17 cellular contexts compared by ENCODE assay signal in the genomic region with DNA sequence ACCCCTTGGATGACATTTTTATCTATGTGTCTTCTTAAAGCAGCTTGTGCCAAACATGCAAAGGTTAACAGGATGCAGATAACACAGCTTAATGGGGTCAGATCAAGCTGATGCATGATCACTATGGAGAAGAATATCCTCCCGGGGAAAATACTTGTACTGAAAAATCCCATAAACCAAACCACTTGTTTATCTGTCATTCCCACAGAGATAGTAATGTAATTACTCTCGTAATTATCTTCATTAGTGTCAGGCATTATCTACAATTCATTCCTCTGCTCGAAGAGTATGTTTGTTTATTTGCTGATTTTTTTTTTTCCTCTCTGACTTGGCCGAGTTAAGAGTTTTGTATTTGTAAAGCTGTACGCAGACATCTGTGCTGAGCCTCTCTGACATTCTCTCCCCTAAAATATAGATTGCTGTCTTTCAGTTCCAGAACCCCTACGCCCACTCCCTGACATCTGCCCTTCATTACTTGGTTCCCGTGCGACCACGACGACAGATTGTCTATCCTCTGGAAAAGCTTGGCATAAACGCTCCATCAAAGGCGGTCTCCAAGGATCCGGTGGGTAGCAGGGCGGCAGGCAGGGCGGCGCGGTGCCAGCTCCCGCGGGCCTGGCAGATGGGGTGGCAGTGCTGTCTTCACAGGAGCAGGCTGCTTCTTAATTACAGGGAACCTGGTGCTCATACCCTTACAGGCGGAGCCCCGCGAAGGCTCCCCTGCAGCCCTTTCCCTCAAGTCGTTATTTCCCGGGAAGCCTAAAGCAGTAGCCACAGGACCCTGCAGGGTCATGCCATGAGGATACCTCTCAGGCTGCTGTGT.
DNase-seq lines count a peak whose midpoint lies in the region; ATAC-seq and TF ChIP-seq lines count a peak whose summit lies in the region.
"Had no signal": no experiment of that assay in that cellular context is flagged by ENCODE, and none has a peak within 500 bp of the region (broad histone marks: within the 10 kb centered on the region; RNA-seq: fewer than 3 reads in every experiment).

No MANE protein-coding gene starts in this region.

- ATAC-seq in GM21528 (IDR thresholded peaks at IDR 0.05; ENCODE audit: low FRiP score, unreplicated experiment) = no peak
- no peak for ATAC-seq in GM21360 (IDR thresholded peaks at IDR 0.05; ENCODE audit: unreplicated experiment)
- ATAC-seq: natural killer cell; psoas muscle; stimulated activated naive CD8-positive, alpha-beta T cell treated with anti-CD3 and anti-CD28 coated beads, Interleukin-15, amount 100 ng/mL, for 72 hours had no signal

- peaks cover 44% of the 10 kb centered on the region for H3K27me3 Mint-ChIP-seq in type B pancreatic cell
- peaks cover 2 to 10% (median 6%) of the 10 kb centered on the region in 3 donors for H3K27me3 Mint-ChIP-seq in CD14-positive monocyte (ENCODE audit: low read depth in 3 of 3)

- peak; percentile 41 to 62 for DNase-seq in NCI-H2081 (lab: John Stamatoyannopoulos, UW)
- no peak for DNase-seq in NCI-H2081 treated with DMSO at 0.1 percent for 48 hours (lab: John Stamatoyannopoulos, UW)
- DNase-seq in NCI-H524 (lab: John Stamatoyannopoulos, UW) = peak; percentile 99
- peak; percentile 87 for DNase-seq in cerebellar cortex (ENCODE audit: low spot score)
- no peak for DNase-seq in type B pancreatic cell (ENCODE audit: extremely low spot score, unreplicated experiment)
- DNase-seq in CD14-positive monocyte (ENCODE audit: low spot score) = no peak
- DNase-seq: activated CD4-positive, alpha-beta T cell treated with anti-CD3 and anti-CD28 coated beads for 4 hours; activated naive CD8-positive, alpha-beta T cell treated with anti-CD3 and anti-CD28 coated beads for 36 hours; CD4-positive, alpha-beta memory T cell; central memory CD4-positive, alpha-beta T cell; immature natural killer cell; natural killer cell; psoas muscle; SIG-M5; stimulated activated naive CD8-positive, alpha-beta T cell treated with anti-CD3 and anti-CD28 coated beads, Interleukin-15, amount 100 ng/mL, for 72 hours had no signal

- TF ChIP-seq CTCF in type B pancreatic cell (conservative IDR thresholded peaks at IDR 0.05) (no peak), CD14-positive monocyte (IDR thresholded peaks at IDR 0.05) (no peak)

- intact Hi-C loops in CD14-positive monocyte (cut with micrococcal nuclease) = no loop called here

- H3K9me3 Mint-ChIP-seq in type B pancreatic cell (no peaks in the 10 kb centered on the region), CD14-positive monocyte (no peaks in the 10 kb centered on the region)
- H3K9me3 Mint-ChIP-seq: activated naive CD8-positive, alpha-beta T cell treated with anti-CD3 and anti-CD28 coated beads for 36 hours; CD4-positive, alpha-beta memory T cell; immature natural killer cell; natural killer cell; stimulated activated naive CD8-positive, alpha-beta T cell treated with anti-CD3 and anti-CD28 coated beads, Interleukin-15, amount 100 ng/mL, for 72 hours had no signal

- H3K4me3 Mint-ChIP-seq in type B pancreatic cell (peak overlapping the region; percentile 15), CD14-positive monocyte (no peak overlapping the region)
- H3K4me3 Mint-ChIP-seq: activated naive CD8-positive, alpha-beta T cell treated with anti-CD3 and anti-CD28 coated beads for 36 hours; CD4-positive, alpha-beta memory T cell; immature natural killer cell; natural killer cell; stimulated activated naive CD8-positive, alpha-beta T cell treated with anti-CD3 and anti-CD28 coated beads, Interleukin-15, amount 100 ng/mL, for 72 hours had no signal

- no peak overlapping the region for H3K27ac Mint-ChIP-seq in type B pancreatic cell
- H3K27ac Mint-ChIP-seq in CD14-positive monocyte = no peak overlapping the region
- H3K27ac Mint-ChIP-seq: activated naive CD8-positive, alpha-beta T cell treated with anti-CD3 and anti-CD28 coated beads for 36 hours; CD4-positive, alpha-beta memory T cell; natural killer cell; stimulated activated naive CD8-positive, alpha-beta T cell treated with anti-CD3 and anti-CD28 coated beads, Interleukin-15, amount 100 ng/mL, for 72 hours had no signal

- H3K4me1 Mint-ChIP-seq in type B pancreatic cell (ENCODE audit: unreplicated experiment) = peaks cover 26% of the 10 kb centered on the region
- peaks cover 4% of the 10 kb centered on the region for H3K4me1 Mint-ChIP-seq in CD14-positive monocyte
- H3K4me1 Mint-ChIP-seq: activated naive CD8-positive, alpha-beta T cell treated with anti-CD3 and anti-CD28 coated beads for 36 hours; CD4-positive, alpha-beta memory T cell; stimulated activated naive CD8-positive, alpha-beta T cell treated with anti-CD3 and anti-CD28 coated beads, Interleukin-15, amount 100 ng/mL, for 72 hours had no signal

- H3K36me3 Mint-ChIP-seq in type B pancreatic cell (peaks cover 3% of the 10 kb centered on the region), CD14-positive monocyte (no peaks in the 10 kb centered on the region)
- H3K36me3 Mint-ChIP-seq: activated naive CD8-positive, alpha-beta T cell treated with anti-CD3 and anti-CD28 coated beads for 36 hours; CD4-positive, alpha-beta memory T cell had no signal

Comparison
In these comparisons a context has a peak if more than half of its experiments do, and no peak if none do; other contexts are left out.
1. DNase-seq: peak in NCI-H2081 (2 of 2), NCI-H524 (2 of 2) and cerebellar cortex (single experiment); none in NCI-H2081 treated with DMSO at 0.1 percent for 48 hours (single experiment), type B pancreatic cell (single experiment) and CD14-positive monocyte (single experiment).